In the genomic region with DNA sequence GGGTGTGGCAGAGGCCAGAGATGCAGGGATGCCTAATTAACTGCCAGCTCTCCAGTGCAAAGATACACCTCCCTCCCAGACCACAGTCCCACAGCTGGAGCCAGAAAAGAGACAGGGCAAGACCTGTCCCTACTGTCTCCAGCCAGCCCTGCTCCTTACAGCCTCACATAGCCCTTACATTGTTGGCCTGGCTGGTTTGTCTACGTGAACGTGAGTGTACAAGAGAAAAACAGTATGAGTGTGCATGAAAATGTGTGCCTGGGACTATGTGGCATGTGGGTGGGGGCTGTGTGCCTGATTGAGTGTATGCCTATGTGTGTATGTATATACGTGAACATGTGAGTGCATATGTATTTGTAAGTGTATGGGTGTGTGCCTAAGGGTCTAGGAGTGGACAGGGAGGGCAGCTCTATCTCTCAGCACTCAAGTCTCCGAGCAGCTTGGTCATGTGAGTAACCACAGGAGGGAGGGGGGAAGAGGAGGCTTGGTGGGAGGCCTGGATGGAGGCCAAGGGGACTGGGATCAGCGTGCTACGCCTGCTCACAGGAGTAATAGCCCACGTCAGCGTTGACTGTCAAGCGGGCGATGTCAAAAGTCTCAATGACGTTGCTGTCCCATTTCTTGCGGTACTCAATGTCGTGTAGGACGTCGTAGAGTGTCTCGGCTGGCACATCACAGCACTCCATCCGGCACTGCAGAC, we compare ENCODE assay signal across 10 cellular contexts. TPM values are rescaled to one million over a fixed set of nuclear protein-coding genes. Genes with fewer than 3 reads are reported as not detected.
DNase-seq lines count a peak whose midpoint lies in the region; ATAC-seq and TF ChIP-seq lines count a peak whose summit lies in the region.
"Had no signal": no experiment of that assay in that cellular context is flagged by ENCODE, and none has a peak within 500 bp of the region (broad histone marks: within the 10 kb centered on the region; RNA-seq: fewer than 3 reads in every experiment).

No MANE protein-coding gene starts in this region.

- H3K27me3 ChIP-seq in gastroesophageal sphincter = no peaks in the 10 kb centered on the region

- TF ChIP-seq POLR2A in gastroesophageal sphincter (IDR thresholded peaks at IDR 0.05) = no peak

- peaks cover 0 to 48% of the 10 kb centered on the region in 2 donors for H3K36me3 ChIP-seq in gastroesophageal sphincter

- ATAC-seq in HG03439 (IDR thresholded peaks at IDR 0.05; ENCODE audit: unreplicated experiment) (no peak), GM18498 (IDR thresholded peaks at IDR 0.05; ENCODE audit: unreplicated experiment) (no peak), gastroesophageal sphincter (no peak)

- TF ChIP-seq CTCF in gastroesophageal sphincter (IDR thresholded peaks at IDR 0.05) = no peak

- H3K27ac ChIP-seq in gastroesophageal sphincter = no peak overlapping the region
- H3K27ac ChIP-seq: SK-N-MC had no signal

- no peaks in the 10 kb centered on the region for H3K9me3 ChIP-seq in gastroesophageal sphincter

- TF ChIP-seq EP300 in gastroesophageal sphincter (IDR thresholded peaks at IDR 0.05) = no peak

- WGBS in gastroesophageal sphincter (ENCODE audit: low coverage in 1 of 2), 2 donors = 48 to 65% methylated on average over 4 to 14 of the region's 17 CpGs

- peak; percentile 63 for DNase-seq in HCEC 1CT
- DNase-seq in OCI-M1 (lab: John Stamatoyannopoulos, UW) = peak; percentile 100
- DNase-seq in fibroblast of peridontal ligament (ENCODE audit: extremely low read depth) = peak; percentile 28
- DNase-seq in renal cortical epithelial cell (ENCODE audit: low read depth) = peak; percentile 67
- no peak for DNase-seq in COLO829 (ENCODE audit: low spot score)
- DNase-seq: activated T-cell treated with anti-CD3 and anti-CD28 coated beads, Interleukin-2, amount 50 U/mL, for 48 hours had no signal

- H3K4me1 ChIP-seq in gastroesophageal sphincter = peaks cover 0 to 8% (median 0%) of the 10 kb centered on the region in 3 donors

- H3K4me3 ChIP-seq in gastroesophageal sphincter = no peak overlapping the region
- H3K4me3 ChIP-seq: SK-N-MC had no signal

RNA-seq across cellular contexts. Expression of a gene that starts 6.6 kb away (rescaled TPM):
- total RNA-seq in renal cortical epithelial cell (72.9 and 140 TPM in 2 replicates), gastroesophageal sphincter (100 to 1,000 TPM in 2 of 4 donors, 10 to 100 TPM in 2; 72.4 to 125 (median 95.1) TPM)

RNA-seq across cellular contexts. Expression of a gene that starts 35.0 kb away (rescaled TPM):
- total RNA-seq in renal cortical epithelial cell (41.8 and 108 TPM in 2 replicates), gastroesophageal sphincter (10 to 100 TPM; 35.8 to 56.6 (median 45.0) TPM)

RNA-seq across cellular contexts. Expression of a gene that starts 55.4 kb away (rescaled TPM):
- total RNA-seq in renal cortical epithelial cell = 15.3 and 16.1 TPM in 2 replicates
- 10 to 100 TPM in 3 of 4 donors, 1 to 10 TPM in 1; 8.3 to 27.9 (median 16.5) TPM for total RNA-seq in gastroesophageal sphincter
